12 cellular contexts compared by ENCODE assay signal in the genomic region with DNA sequence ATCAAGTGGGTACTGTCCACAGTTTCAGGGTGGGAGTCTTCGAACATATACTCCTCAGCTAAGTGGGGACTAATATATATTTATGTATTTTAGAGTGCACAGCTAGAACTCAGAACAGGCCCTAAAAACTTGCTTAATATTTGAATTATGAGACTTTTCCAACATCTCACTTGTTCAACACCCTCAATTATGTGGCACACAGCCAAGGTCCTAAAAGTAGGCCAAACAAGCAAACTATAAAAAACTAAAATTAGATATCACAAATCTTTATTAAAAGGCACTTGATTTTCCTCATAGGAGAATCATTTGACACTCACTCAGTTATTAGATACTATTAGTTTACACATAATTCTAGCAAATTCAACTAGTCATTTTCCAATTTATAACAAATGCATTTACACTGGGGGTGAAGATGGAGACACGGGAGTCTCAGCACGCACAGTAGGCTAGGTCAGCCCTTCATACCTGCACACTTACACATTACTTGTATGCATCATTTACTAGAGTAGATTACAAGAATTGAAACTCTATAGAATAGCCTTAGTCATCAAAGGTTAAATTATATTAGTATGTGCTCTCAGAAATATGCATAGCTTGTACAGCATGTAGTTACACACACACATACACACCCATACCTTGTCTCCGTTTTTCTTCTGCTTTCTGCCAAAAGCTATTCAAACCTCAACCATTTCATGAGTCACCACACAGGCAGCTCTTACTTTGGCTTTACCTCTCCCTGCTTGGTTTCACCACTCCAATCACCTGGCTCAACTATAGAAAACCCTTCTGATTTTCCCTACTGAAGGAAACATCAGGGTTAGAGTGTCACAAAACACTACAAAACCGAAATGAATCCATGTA.
DNase-seq lines count a peak whose midpoint lies in the region; ATAC-seq and TF ChIP-seq lines count a peak whose summit lies in the region.
"Had no signal": no experiment of that assay in that cellular context is flagged by ENCODE, and none has a peak within 500 bp of the region (broad histone marks: within the 10 kb centered on the region; RNA-seq: fewer than 3 reads in every experiment).

No MANE protein-coding gene starts in this region.

- ATAC-seq in HG03354 (IDR thresholded peaks at IDR 0.05; ENCODE audit: poor library complexity, severe bottlenecking, unreplicated experiment), result no peak
- ATAC-seq in HG02981 (IDR thresholded peaks at IDR 0.05; ENCODE audit: unreplicated experiment), result no peak
- ATAC-seq: heart left ventricle had no signal

- H3K4me3 ChIP-seq in coronary artery, result no peak overlapping the region
- H3K4me3 ChIP-seq: pancreas had no signal

- no peak for TF ChIP-seq CTCF in coronary artery (IDR thresholded peaks at IDR 0.05)

- peak; percentile 46 to 56 for DNase-seq in AML-193 (lab: John Stamatoyannopoulos, UW)
- DNase-seq in HT1080 (ENCODE audit: low read depth), result peak; percentile 71
- peak; percentile 28 for DNase-seq in T47D (ENCODE audit: low read depth in 1 of 2, low spot score in 1 of 2)
- peak; percentile 19 for DNase-seq in myocyte (ENCODE audit: low read depth)
- DNase-seq in coronary artery (ENCODE audit: low spot score), result no peak
- no peak for DNase-seq in HUDEP-2 (lab: John Stamatoyannopoulos, UW; ENCODE audit: unreplicated experiment in 76 of 76)
- DNase-seq: activated naive CD4-positive, alpha-beta T cell; heart left ventricle; NCI-H146; pancreas had no signal

- in situ Hi-C loops in T47D (cut with HindIII; ENCODE audit: low pct_unique_long_range_greater_than_20kb, low sequenced_read_pairs), result no loop called here

- no peak overlapping the region for H3K27ac ChIP-seq in coronary artery
- H3K27ac ChIP-seq: heart left ventricle, pancreas had no signal

Comparison
In these comparisons a context has a peak if more than half of its experiments do, and no peak if none do; other contexts are left out.
1. DNase-seq: peak in AML-193 (2 of 2), HT1080 (single experiment), T47D (2 of 2) and myocyte (single experiment); none in coronary artery (single experiment) and HUDEP-2 (0 of 76).